In the genomic region with DNA sequence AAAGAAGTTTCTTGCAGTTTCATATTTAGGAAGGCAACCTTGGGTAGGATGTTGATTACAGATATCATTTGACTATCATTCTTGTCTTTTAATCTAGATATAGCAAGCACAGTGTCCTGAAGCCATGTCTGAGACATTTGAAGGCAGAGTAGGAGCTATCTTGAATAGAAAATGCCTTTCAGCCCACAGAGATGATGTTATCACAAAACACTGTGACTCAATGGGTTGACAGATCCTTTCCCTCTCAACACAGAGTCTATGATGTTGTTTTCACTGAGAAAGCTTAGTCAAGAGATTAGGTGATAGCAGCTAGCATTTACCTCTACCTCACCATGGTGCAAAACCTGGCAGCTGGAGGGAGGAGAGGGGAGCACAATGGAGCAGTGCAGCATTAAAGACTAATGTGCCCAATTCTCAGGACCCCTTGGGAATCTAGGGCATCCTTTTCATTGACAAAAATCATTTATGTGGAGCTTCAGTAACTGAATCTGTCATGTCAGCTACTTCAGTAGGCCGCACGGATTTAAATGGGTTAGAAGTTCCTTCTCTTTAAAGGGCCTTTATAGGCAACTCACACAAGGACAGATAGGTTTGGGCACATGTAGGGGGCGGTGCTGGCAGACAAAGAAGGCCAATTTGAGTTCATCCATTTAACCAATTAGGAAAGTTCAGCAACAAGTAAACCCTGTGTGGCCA, we compare ENCODE assay signal across 2 cellular contexts.
TF ChIP-seq lines count a peak whose summit lies in the region.

No MANE protein-coding gene starts in this region.

TF ChIP-seq in SK-N-SH, 30 proteins besides CTCF, POLR2A, EP300 and RAD21:
- TF ChIP-seq FOXJ3 (CRISPR knock-in tag; IDR thresholded peaks at IDR 0.05) = no peak
- TF ChIP-seq, protein P1, sequence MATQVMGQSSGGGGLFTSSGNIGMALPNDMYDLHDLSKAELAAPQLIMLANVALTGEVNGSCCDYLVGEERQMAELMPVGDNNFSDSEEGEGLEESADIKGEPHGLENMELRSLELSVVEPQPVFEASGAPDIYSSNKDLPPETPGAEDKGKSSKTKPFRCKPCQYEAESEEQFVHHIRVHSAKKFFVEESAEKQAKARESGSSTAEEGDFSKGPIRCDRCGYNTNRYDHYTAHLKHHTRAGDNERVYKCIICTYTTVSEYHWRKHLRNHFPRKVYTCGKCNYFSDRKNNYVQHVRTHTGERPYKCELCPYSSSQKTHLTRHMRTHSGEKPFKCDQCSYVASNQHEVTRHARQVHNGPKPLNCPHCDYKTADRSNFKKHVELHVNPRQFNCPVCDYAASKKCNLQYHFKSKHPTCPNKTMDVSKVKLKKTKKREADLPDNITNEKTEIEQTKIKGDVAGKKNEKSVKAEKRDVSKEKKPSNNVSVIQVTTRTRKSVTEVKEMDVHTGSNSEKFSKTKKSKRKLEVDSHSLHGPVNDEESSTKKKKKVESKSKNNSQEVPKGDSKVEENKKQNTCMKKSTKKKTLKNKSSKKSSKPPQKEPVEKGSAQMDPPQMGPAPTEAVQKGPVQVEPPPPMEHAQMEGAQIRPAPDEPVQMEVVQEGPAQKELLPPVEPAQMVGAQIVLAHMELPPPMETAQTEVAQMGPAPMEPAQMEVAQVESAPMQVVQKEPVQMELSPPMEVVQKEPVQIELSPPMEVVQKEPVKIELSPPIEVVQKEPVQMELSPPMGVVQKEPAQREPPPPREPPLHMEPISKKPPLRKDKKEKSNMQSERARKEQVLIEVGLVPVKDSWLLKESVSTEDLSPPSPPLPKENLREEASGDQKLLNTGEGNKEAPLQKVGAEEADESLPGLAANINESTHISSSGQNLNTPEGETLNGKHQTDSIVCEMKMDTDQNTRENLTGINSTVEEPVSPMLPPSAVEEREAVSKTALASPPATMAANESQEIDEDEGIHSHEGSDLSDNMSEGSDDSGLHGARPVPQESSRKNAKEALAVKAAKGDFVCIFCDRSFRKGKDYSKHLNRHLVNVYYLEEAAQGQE (IDR thresholded peaks at IDR 0.05; ENCODE audit: low read depth, low read length) = no peak
- TF ChIP-seq, protein P2, sequence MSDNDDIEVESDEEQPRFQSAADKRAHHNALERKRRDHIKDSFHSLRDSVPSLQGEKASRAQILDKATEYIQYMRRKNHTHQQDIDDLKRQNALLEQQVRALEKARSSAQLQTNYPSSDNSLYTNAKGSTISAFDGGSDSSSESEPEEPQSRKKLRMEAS (IDR thresholded peaks at IDR 0.05; ENCODE audit: low read depth) = no peak
- TF ChIP-seq FOXM1 (IDR thresholded peaks at IDR 0.05; ENCODE audit: low read depth) = no peak
- no peak for TF ChIP-seq SMC3 (IDR thresholded peaks at IDR 0.05; ENCODE audit: low read depth, low read length)
- TF ChIP-seq EZH2phosphoT487 (IDR thresholded peaks at IDR 0.05; ENCODE audit: borderline replicate concordance, low read depth) = no peak
- TF ChIP-seq JUND (IDR thresholded peaks at IDR 0.05) = peak; percentile 48; the same call in 1 of the 2 replicates
- no peak for TF ChIP-seq GABPA (IDR thresholded peaks at IDR 0.05; ENCODE audit: low read depth)
- TF ChIP-seq RFX5 (IDR thresholded peaks at IDR 0.05; ENCODE audit: low read length) = no peak
- no peak for TF ChIP-seq ELF1 (IDR thresholded peaks at IDR 0.05)
- 0 out of 2 replicates have a peak, but pooled peaks have one; percentile 11 for TF ChIP-seq RXRA (IDR thresholded peaks at IDR 0.05; ENCODE audit: borderline replicate concordance, low read depth)
- peak; percentile 59 for TF ChIP-seq TCF12 (IDR thresholded peaks at IDR 0.05)
- peak; percentile 56; the same call in 1 of the 2 replicates for TF ChIP-seq FOSL2 (IDR thresholded peaks at IDR 0.05; ENCODE audit: borderline replicate concordance, low read depth)
- TF ChIP-seq ZBTB33 (IDR thresholded peaks at IDR 0.05; ENCODE audit: borderline replicate concordance, low read depth) = no peak
- TF ChIP-seq RCOR1 (IDR thresholded peaks at IDR 0.05; ENCODE audit: low read length) = no peak
- no peak for TF ChIP-seq TEAD4 (IDR thresholded peaks at IDR 0.05; ENCODE audit: borderline replicate concordance, insufficient read depth)
- peak; percentile 67 for TF ChIP-seq PBX3 (IDR thresholded peaks at IDR 0.05)
- TF ChIP-seq MEF2A (IDR thresholded peaks at IDR 0.05; ENCODE audit: borderline replicate concordance, low read depth) = no peak
TF ChIP-seq in SK-N-SH: peak in this region for 5.

TF ChIP-seq in H1, 55 proteins besides CTCF, POLR2A, EP300 and RAD21:
- TF ChIP-seq, protein P3, sequence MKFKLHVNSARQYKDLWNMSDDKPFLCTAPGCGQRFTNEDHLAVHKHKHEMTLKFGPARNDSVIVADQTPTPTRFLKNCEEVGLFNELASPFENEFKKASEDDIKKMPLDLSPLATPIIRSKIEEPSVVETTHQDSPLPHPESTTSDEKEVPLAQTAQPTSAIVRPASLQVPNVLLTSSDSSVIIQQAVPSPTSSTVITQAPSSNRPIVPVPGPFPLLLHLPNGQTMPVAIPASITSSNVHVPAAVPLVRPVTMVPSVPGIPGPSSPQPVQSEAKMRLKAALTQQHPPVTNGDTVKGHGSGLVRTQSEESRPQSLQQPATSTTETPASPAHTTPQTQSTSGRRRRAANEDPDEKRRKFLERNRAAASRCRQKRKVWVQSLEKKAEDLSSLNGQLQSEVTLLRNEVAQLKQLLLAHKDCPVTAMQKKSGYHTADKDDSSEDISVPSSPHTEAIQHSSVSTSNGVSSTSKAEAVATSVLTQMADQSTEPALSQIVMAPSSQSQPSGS (IDR thresholded peaks at IDR 0.05; ENCODE audit: low read length) = no peak
- TF ChIP-seq TAF1 (IDR thresholded peaks at IDR 0.05; ENCODE audit: low read depth, low read length) (no peak), SRF (IDR thresholded peaks at IDR 0.05; ENCODE audit: low read depth, low read length) (no peak), CHD2 (IDR thresholded peaks at IDR 0.05; ENCODE audit: low read length) (no peak), FOSL1 (IDR thresholded peaks at IDR 0.05; ENCODE audit: insufficient read depth, low read depth, low read length) (no peak), RNF2 (IDR thresholded peaks at IDR 0.05; ENCODE audit: borderline replicate concordance, low read depth, low read length, missing control alignments, poor library complexity, severe bottlenecking) (no peak), RFX5 (IDR thresholded peaks at IDR 0.05; ENCODE audit: borderline replicate concordance, low read depth, low read length) (no peak), PHF8 (conservative IDR thresholded peaks at IDR 0.05; ENCODE audit: low read depth, low read length) (no peak), JUND (IDR thresholded peaks at IDR 0.05; ENCODE audit: low read length) (no peak), CEBPB (IDR thresholded peaks at IDR 0.05; ENCODE audit: low read depth, low read length) (no peak), SUZ12 (IDR thresholded peaks at IDR 0.05; ENCODE audit: low read length) (no peak), ASH2L (IDR thresholded peaks at IDR 0.05; ENCODE audit: low read length) (no peak), POLR2AphosphoS5 (IDR thresholded peaks at IDR 0.05; ENCODE audit: low read depth, low read length) (no peak), TBP (IDR thresholded peaks at IDR 0.05; ENCODE audit: low read depth, low read length) (no peak)
- TF ChIP-seq, protein P4, sequence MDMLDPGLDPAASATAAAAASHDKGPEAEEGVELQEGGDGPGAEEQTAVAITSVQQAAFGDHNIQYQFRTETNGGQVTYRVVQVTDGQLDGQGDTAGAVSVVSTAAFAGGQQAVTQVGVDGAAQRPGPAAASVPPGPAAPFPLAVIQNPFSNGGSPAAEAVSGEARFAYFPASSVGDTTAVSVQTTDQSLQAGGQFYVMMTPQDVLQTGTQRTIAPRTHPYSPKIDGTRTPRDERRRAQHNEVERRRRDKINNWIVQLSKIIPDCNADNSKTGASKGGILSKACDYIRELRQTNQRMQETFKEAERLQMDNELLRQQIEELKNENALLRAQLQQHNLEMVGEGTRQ (IDR thresholded peaks at IDR 0.05; ENCODE audit: low read length) = no peak
- TF ChIP-seq, protein P5, sequence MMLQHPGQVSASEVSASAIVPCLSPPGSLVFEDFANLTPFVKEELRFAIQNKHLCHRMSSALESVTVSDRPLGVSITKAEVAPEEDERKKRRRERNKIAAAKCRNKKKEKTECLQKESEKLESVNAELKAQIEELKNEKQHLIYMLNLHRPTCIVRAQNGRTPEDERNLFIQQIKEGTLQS (IDR thresholded peaks at IDR 0.05; ENCODE audit: insufficient read depth, low read depth, low read length) = no peak
